In the genomic region with DNA sequence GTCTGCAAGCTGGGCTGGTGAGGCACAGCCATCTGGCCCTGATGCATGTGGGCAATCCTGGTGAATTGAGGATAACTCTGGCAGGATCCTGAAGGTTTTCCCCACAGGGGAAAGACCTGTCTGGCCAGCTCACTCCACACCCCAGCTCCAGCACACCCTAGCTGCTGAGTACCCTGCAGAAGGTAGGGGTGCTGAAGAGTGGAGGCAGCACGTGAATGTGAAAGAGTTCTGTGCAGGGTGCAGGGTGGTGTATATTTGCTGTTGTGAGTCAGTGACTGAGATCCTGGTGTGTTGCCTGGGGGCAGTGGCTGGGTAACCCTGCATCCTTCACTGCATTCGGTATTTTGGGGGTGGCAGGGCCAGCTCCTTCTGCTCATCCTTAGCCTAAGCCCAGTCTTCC, we compare ENCODE assay signal across 19 cellular contexts. TPM values are rescaled to one million over a fixed set of nuclear protein-coding genes. Genes with fewer than 3 reads are reported as not detected.
DNase-seq lines count a peak whose midpoint lies in the region; ATAC-seq, FAIRE-seq and TF ChIP-seq lines count a peak whose summit lies in the region.
"Had no signal": no experiment of that assay in that cellular context is flagged by ENCODE, and none has a peak within 500 bp of the region (broad histone marks: within the 10 kb centered on the region; RNA-seq: fewer than 3 reads in every experiment).

No MANE protein-coding gene starts in this region.

- WGBS in K562 (ENCODE audit: insufficient coverage, low coverage, missing lambda C conversion rate) = 0% methylated on average over 2 of the region's 2 CpGs
- no CpG with 5 or more reads among the region's 2 CpGs for WGBS in neuronal stem cell (ENCODE audit: extremely low coverage in 2 of 2, insufficient read length in 2 of 2, insufficient replicate concordance in 1 of 2), 2 donors
- WGBS in upper lobe of left lung, 2 donors = 79 to 94% methylated on average over 2 of the region's 2 CpGs

- peak; percentile 50; the same call in 1 of the 3 replicates for ATAC-seq in K562
- no peak for ATAC-seq in upper lobe of left lung (ENCODE audit: low FRiP score in 2 of 2)
- ATAC-seq in natural killer cell treated with Interleukin-12 subunit alpha and Interleukin-12 subunit beta and Interleukin-15 and Interleukin-18, amount 100 ng/mL, for 72 hours = no peak

- no peak overlapping the region for H2BK120ac ChIP-seq in neuronal stem cell (ENCODE audit: low read depth, low read length)

- TF ChIP-seq EP300 in K562 (IDR thresholded peaks at IDR 0.05; ENCODE audit: low read length) = no peak
- TF ChIP-seq EP300 in upper lobe of left lung (IDR thresholded peaks at IDR 0.05) = no peak

- H3K27ac ChIP-seq in K562 (ENCODE audit: extremely low read depth, low read depth, low read length) (no peak overlapping the region), neuronal stem cell (replicated peaks; ENCODE audit: low read length) (no peak overlapping the region), upper lobe of left lung (no peak overlapping the region)
- H3K27ac ChIP-seq: Peyer's patch had no signal

- TF ChIP-seq POLR2A in K562 (conservative IDR thresholded peaks at IDR 0.05) (no peak), upper lobe of left lung (IDR thresholded peaks at IDR 0.05) (no peak)

- no peak overlapping the region for H3K18ac ChIP-seq in neuronal stem cell (ENCODE audit: low read length)

- H3K4me3 ChIP-seq in K562 (no peak overlapping the region), neuronal stem cell (ENCODE audit: low read length in 2 of 2) (no peak overlapping the region), upper lobe of left lung (no peak overlapping the region)
- H3K4me3 ChIP-seq: Peyer's patch had no signal

- H3K4me1 ChIP-seq in K562 (replicated peaks in 1 of 2; ENCODE audit: control insufficient read depth in 2 of 2, insufficient read depth in 2 of 2, low read length in 2 of 2) = no peaks in the 10 kb centered on the region
- H3K4me1 ChIP-seq in neuronal stem cell (ENCODE audit: control insufficient read depth in 2 of 2, insufficient read depth in 1 of 2, low read depth in 1 of 2, low read length in 2 of 2) = no peaks in the 10 kb centered on the region
- H3K4me1 ChIP-seq in upper lobe of left lung = no peaks in the 10 kb centered on the region

- H2BK12ac ChIP-seq in neuronal stem cell (ENCODE audit: low read length) = no peak overlapping the region

- no peak overlapping the region for H4K91ac ChIP-seq in neuronal stem cell (ENCODE audit: low read depth, low read length, poor library complexity)

- H3K4me2 ChIP-seq in K562 (ENCODE audit: insufficient read depth, low read length) (no peak overlapping the region), neuronal stem cell (ENCODE audit: insufficient read depth, low read length, poor library complexity, severe bottlenecking) (no peak overlapping the region)

- no peaks in the 10 kb centered on the region for H3K36me3 ChIP-seq in K562 (ENCODE audit: control insufficient read depth, insufficient read depth, low read length)
- H3K36me3 ChIP-seq in neuronal stem cell (replicated peaks in 1 of 2; ENCODE audit: control insufficient read depth in 2 of 2, insufficient read depth in 2 of 2, low read length in 2 of 2) = no peaks in the 10 kb centered on the region
- H3K36me3 ChIP-seq in upper lobe of left lung = no peaks in the 10 kb centered on the region
- H3K36me3 ChIP-seq: Peyer's patch had no signal

- no peak overlapping the region for H3K4me3 Mint-ChIP-seq in natural killer cell treated with Interleukin-12 subunit alpha and Interleukin-12 subunit beta and Interleukin-15 and Interleukin-18, amount 100 ng/mL, for 72 hours
- H3K4me3 Mint-ChIP-seq: CD4-positive, CD25-positive, alpha-beta regulatory T cell had no signal

- DNase-seq in Daoy (ENCODE audit: low read depth) = peak; percentile 15
- DNase-seq in M059J (ENCODE audit: low read depth) = peak; percentile 49
- DNase-seq in K562 (ENCODE audit: extremely low read depth in 1 of 4, low spot score in 3 of 4) = no peak
- DNase-seq in neuronal stem cell (ENCODE audit: low spot score) = no peak
- no peak for DNase-seq in NCI-H2107 treated with DMSO at 0.1 percent for 48 hours (lab: John Stamatoyannopoulos, UW; ENCODE audit: unreplicated experiment)
- DNase-seq in upper lobe of left lung = no peak
- DNase-seq in natural killer cell treated with Interleukin-12 subunit alpha and Interleukin-12 subunit beta and Interleukin-15 and Interleukin-18, amount 100 ng/mL, for 72 hours (ENCODE audit: low spot score) = no peak
- DNase-seq: AML-193; Calu3; CD4-positive, CD25-positive, alpha-beta regulatory T cell; DMS79 treated with DMSO at 0.1 percent for 48 hours; HCEC 1CT; NCI-H1092; NCI-H1694; NCI-H2107; NCI-H446; NCI-H748 treated with DMSO at 0.1 percent for 48 hours; Peyer's patch; SIG-M5 had no signal

- H3K9me3 Mint-ChIP-seq in natural killer cell treated with Interleukin-12 subunit alpha and Interleukin-12 subunit beta and Interleukin-15 and Interleukin-18, amount 100 ng/mL, for 72 hours = no peaks in the 10 kb centered on the region
- H3K9me3 Mint-ChIP-seq: CD4-positive, CD25-positive, alpha-beta regulatory T cell had no signal

- H3K36me3 Mint-ChIP-seq in natural killer cell treated with Interleukin-12 subunit alpha and Interleukin-12 subunit beta and Interleukin-15 and Interleukin-18, amount 100 ng/mL, for 72 hours = no peaks in the 10 kb centered on the region
- H3K36me3 Mint-ChIP-seq: CD4-positive, CD25-positive, alpha-beta regulatory T cell had no signal

- CTCF ChIA-PET in K562 (lab: Yijun Ruan, JAX; ENCODE audit: low intra/inter-chr PET ratio) = no interaction called here

- TF ChIP-seq CTCF in K562 (IDR thresholded peaks at IDR 0.05 in 2 of 3, conservative IDR thresholded peaks at IDR 0.05 in 1 of 3; ENCODE audit: insufficient read depth in 2 of 3, low read depth in 1 of 3, low read length in 3 of 3) (no peak), upper lobe of left lung (IDR thresholded peaks at IDR 0.05) (no peak)

- H3K9me1 ChIP-seq in K562 (ENCODE audit: control insufficient read depth, insufficient read depth, low read length) = no peaks in the 10 kb centered on the region

- H3K9me3 ChIP-seq in K562 (replicated peaks; ENCODE audit: control insufficient read depth, insufficient read depth, low read depth, low read length) (no peaks in the 10 kb centered on the region), neuronal stem cell (replicated peaks in 1 of 2; ENCODE audit: control insufficient read depth in 2 of 2, insufficient read depth in 1 of 2, low read depth in 1 of 2, low read length in 2 of 2) (no peaks in the 10 kb centered on the region), upper lobe of left lung (no peaks in the 10 kb centered on the region)
- H3K9me3 ChIP-seq: Peyer's patch had no signal

- POLR2A ChIA-PET in K562 (lab: Yijun Ruan, JAX) = no interaction called here

- H3K14ac ChIP-seq in neuronal stem cell (ENCODE audit: low read length) = no peak overlapping the region

- intact Hi-C loops in K562 (cut with micrococcal nuclease) = no loop called here

- no peaks in the 10 kb centered on the region for H4K20me1 ChIP-seq in K562 (replicated peaks; ENCODE audit: control insufficient read depth, insufficient read depth, low read length)

- BruUV-seq in K562 (replicated peaks; lab: Mats Ljungman, UMichigan) = no TSS peak

- no peaks in the 10 kb centered on the region for H3K79me2 ChIP-seq in K562 (ENCODE audit: control insufficient read depth, insufficient read depth, low read length)

- no peaks in the 10 kb centered on the region for H3K79me1 ChIP-seq in neuronal stem cell (ENCODE audit: low read depth, low read length)

- H3K4ac ChIP-seq in neuronal stem cell (ENCODE audit: low read length) = no peak overlapping the region

- H3K4me1 Mint-ChIP-seq in natural killer cell treated with Interleukin-12 subunit alpha and Interleukin-12 subunit beta and Interleukin-15 and Interleukin-18, amount 100 ng/mL, for 72 hours (ENCODE audit: low read depth in 2 of 2) = no peaks in the 10 kb centered on the region
- H3K4me1 Mint-ChIP-seq: CD4-positive, CD25-positive, alpha-beta regulatory T cell had no signal

- in situ Hi-C loops in K562 (cut with MboI) = no loop called here

- no peak overlapping the region for H4K8ac ChIP-seq in neuronal stem cell (ENCODE audit: low read depth, low read length)

- FAIRE-seq in K562 (lab: Jason Lieb, UNC) = no peak

- H3K9ac ChIP-seq in K562 (ENCODE audit: insufficient read depth in 1 of 2, low read depth in 2 of 2, low read length in 2 of 2) (peak overlapping the region in 1 of 2 experiments; percentile 39; a peak in 1 of 4 replicates), neuronal stem cell (ENCODE audit: low read depth, low read length, poor library complexity) (no peak overlapping the region)

- TF ChIP-seq RAD21 in K562 (CRISPR knock-in tag; conservative IDR thresholded peaks at IDR 0.05 in 1 of 2, IDR thresholded peaks at IDR 0.05 in 1 of 2) = no peak

- H3K27ac Mint-ChIP-seq in natural killer cell treated with Interleukin-12 subunit alpha and Interleukin-12 subunit beta and Interleukin-15 and Interleukin-18, amount 100 ng/mL, for 72 hours = no peak overlapping the region
- H3K27ac Mint-ChIP-seq: CD4-positive, CD25-positive, alpha-beta regulatory T cell had no signal

- H2AFZ ChIP-seq in K562 (ENCODE audit: low read depth, low read length) = no peak overlapping the region
- no peak overlapping the region for H2AFZ ChIP-seq in neuronal stem cell (ENCODE audit: low read length)

- H3K27me3 ChIP-seq in K562 (ENCODE audit: control insufficient read depth in 2 of 2, insufficient read depth in 2 of 2, low read length in 2 of 2) = no peaks in the 10 kb centered on the region; a peak in 1 of 5 replicates
- peaks cover 0 to 34% (median 0%) of the 10 kb centered on the region in 3 experiments for H3K27me3 ChIP-seq in neuronal stem cell (ENCODE audit: control insufficient read depth in 3 of 3, insufficient read depth in 3 of 3, low read depth in 1 of 3, low read length in 3 of 3)
- H3K27me3 ChIP-seq in upper lobe of left lung = no peaks in the 10 kb centered on the region
- H3K27me3 ChIP-seq: Peyer's patch had no signal

- no peak overlapping the region for H2BK15ac ChIP-seq in neuronal stem cell (ENCODE audit: low read length)

- peak overlapping the region; percentile 13 for H3K23ac ChIP-seq in neuronal stem cell (ENCODE audit: low read depth, low read length, poor library complexity)

- no peak overlapping the region for H2BK5ac ChIP-seq in neuronal stem cell (ENCODE audit: low read length)

- no peak overlapping the region for H2AK5ac ChIP-seq in neuronal stem cell (ENCODE audit: low read depth, low read length)

- no peaks in the 10 kb centered on the region for H3K27me3 Mint-ChIP-seq in natural killer cell treated with Interleukin-12 subunit alpha and Interleukin-12 subunit beta and Interleukin-15 and Interleukin-18, amount 100 ng/mL, for 72 hours
- H3K27me3 Mint-ChIP-seq: CD4-positive, CD25-positive, alpha-beta regulatory T cell had no signal

RNA-seq across cellular contexts. Expression of gene DGAT2, which starts 22.4 kb away (rescaled TPM):
- 9.4 and 19.3 TPM in 2 replicates for total RNA-seq in Daoy (2014; rRNA removed; shearing (Covaris generic))
- 10.1 and 11.3 TPM in 2 replicates for total RNA-seq in M059J (2014; rRNA removed; shearing (Covaris generic))
- total RNA-seq in K562 (2011; cell fraction: chromatin; rRNA removed; ENCODE audit: low replicate concordance) = 1.3 and 3.1 TPM in 2 replicates
- total RNA-seq in K562 (2011; cell fraction: nucleolus; rRNA removed) = 2.9 and 3.2 TPM in 2 replicates
- 4.6 and 4.7 TPM in 2 replicates for total RNA-seq in K562 (2011; cell fraction: nucleoplasm; rRNA removed)
- total RNA-seq in K562 (2014; rRNA removed) (2.0 and 2.5 TPM in 2 replicates), K562 (2014; rRNA removed; fragmentation: Illumina TruSeq; extraction: Trizol) (1.6 and 2.2 TPM in 2 replicates), K562 (2015; rRNA removed; fragmentation: Illumina TruSeq; extraction: Trizol) (1.6 and 1.7 TPM in 2 replicates), K562 (2021) (2.2 TPM in 2 replicates), upper lobe of left lung (10 to 100 TPM in 3 of 6 donors, 1 to 10 TPM in 3; 2.1 to 17.3 (median 10.4) TPM)
- polyA plus RNA-seq in K562 (2011; rRNA removed) (1.8 TPM in 2 replicates), K562 (2014; fragmentation: Illumina TruSeq; extraction: Trizol) (2.3 and 2.4 TPM in 2 replicates), K562 (2014; fragmentation: Nextera tagmentation; extraction: Ambion mirVana) (under 1 TPM; 0.68 to 0.69 TPM), K562 (2014; rRNA removed) (2.2 and 2.8 TPM in 2 replicates)
- polyA plus RNA-seq in K562 (2011; cell fraction: cytosol; rRNA removed) = 2.0 and 2.3 TPM in 2 replicates
- polyA plus RNA-seq in K562 (2011; cell fraction: nucleus; rRNA removed) = 1.1 and 1.6 TPM in 2 replicates
- 2.6 and 4.4 TPM in 2 replicates for polyA plus RNA-seq in K562 (2012)
- 1.6 and 2.0 TPM in 2 replicates for polyA minus RNA-seq in K562 (2011; rRNA and poly(A)+ RNA removed)
- 0.55 and 2.0 TPM in 2 replicates for polyA minus RNA-seq in K562 (2011; cell fraction: cytosol; rRNA and poly(A)+ RNA removed)
- 0.33 and 0.67 TPM in 2 replicates for polyA minus RNA-seq in K562 (2011; cell fraction: nucleus; rRNA and poly(A)+ RNA removed)
- 1.9 TPM for polyA plus RNA-seq in neuronal stem cell (2013, experiment 1 of 2)
- polyA plus RNA-seq in neuronal stem cell (2013, experiment 2 of 2) = 2.0 TPM
- total RNA-seq in natural killer cell treated with Interleukin-12 subunit alpha and Interleukin-12 subunit beta and Interleukin-15 and Interleukin-18, amount 100 ng/mL, for 72 hours = 1 to 10 TPM in 1 of 2 donors, under 1 TPM in 1; 1.00 to 3.1 TPM

RNA-seq across cellular contexts. Expression of gene UVRAG, which starts 24.0 kb away (rescaled TPM):
- total RNA-seq in Daoy (2014; rRNA removed; shearing (Covaris generic)) = 9.9 and 10.0 TPM in 2 replicates
- 17.4 and 18.0 TPM in 2 replicates for total RNA-seq in M059J (2014; rRNA removed; shearing (Covaris generic))
- total RNA-seq in K562 (2011; cell fraction: chromatin; rRNA removed; ENCODE audit: low replicate concordance) = 37.0 and 117 TPM in 2 replicates
- total RNA-seq in K562 (2011; cell fraction: nucleolus; rRNA removed) = 12.7 and 16.6 TPM in 2 replicates
- total RNA-seq in K562 (2011; cell fraction: nucleoplasm; rRNA removed) = 46.7 and 79.5 TPM in 2 replicates
- total RNA-seq in K562 (2014; rRNA removed) (10.5 and 12.3 TPM in 2 replicates), K562 (2014; rRNA removed; fragmentation: Illumina TruSeq; extraction: Trizol) (17.6 and 21.0 TPM in 2 replicates), K562 (2015; rRNA removed; fragmentation: Illumina TruSeq; extraction: Trizol) (15.8 and 17.8 TPM in 2 replicates), K562 (2021) (16.0 TPM in 2 replicates), upper lobe of left lung (10 to 100 TPM; 23.3 to 72.3 (median 28.5) TPM)
- polyA plus RNA-seq in K562 (2011; rRNA removed) (10.2 and 12.4 TPM in 2 replicates), K562 (2014; fragmentation: Illumina TruSeq; extraction: Trizol) (11.0 and 13.8 TPM in 2 replicates), K562 (2014; fragmentation: Nextera tagmentation; extraction: Ambion mirVana) (1 to 10 TPM; 3.1 to 5.2 TPM), K562 (2014; rRNA removed) (9.2 and 9.4 TPM in 2 replicates)
- 5.0 and 6.4 TPM in 2 replicates for polyA plus RNA-seq in K562 (2011; cell fraction: cytosol; rRNA removed)
- polyA plus RNA-seq in K562 (2011; cell fraction: nucleus; rRNA removed) = 10.7 and 13.0 TPM in 2 replicates
- 10.5 and 10.6 TPM in 2 replicates for polyA plus RNA-seq in K562 (2012)
- polyA minus RNA-seq in K562 (2011; rRNA and poly(A)+ RNA removed) = 32.2 and 40.2 TPM in 2 replicates
- polyA minus RNA-seq in K562 (2011; cell fraction: cytosol; rRNA and poly(A)+ RNA removed) = 6.5 and 6.9 TPM in 2 replicates
- polyA minus RNA-seq in K562 (2011; cell fraction: nucleus; rRNA and poly(A)+ RNA removed) = 31.5 and 58.0 TPM in 2 replicates
- 7.3 TPM for polyA plus RNA-seq in neuronal stem cell (2013, experiment 1 of 2)
- 7.4 TPM for polyA plus RNA-seq in neuronal stem cell (2013, experiment 2 of 2)
- 10 to 100 TPM; 16.6 to 29.9 TPM for total RNA-seq in natural killer cell treated with Interleukin-12 subunit alpha and Interleukin-12 subunit beta and Interleukin-15 and Interleukin-18, amount 100 ng/mL, for 72 hours

Comparison
In these comparisons a context has a peak if more than half of its experiments do, and no peak if none do; other contexts are left out.
1. DNase-seq: peak in Daoy (single experiment) and M059J (single experiment); none in K562 (0 of 4), neuronal stem cell (single experiment), NCI-H2107 treated with DMSO at 0.1 percent for 48 hours (single experiment), upper lobe of left lung (0 of 2) and natural killer cell treated with Interleukin-12 subunit alpha and Interleukin-12 subunit beta and Interleukin-15 and Interleukin-18, amount 100 ng/mL, for 72 hours (single experiment).